15 cellular contexts compared by ENCODE assay signal in the genomic region with DNA sequence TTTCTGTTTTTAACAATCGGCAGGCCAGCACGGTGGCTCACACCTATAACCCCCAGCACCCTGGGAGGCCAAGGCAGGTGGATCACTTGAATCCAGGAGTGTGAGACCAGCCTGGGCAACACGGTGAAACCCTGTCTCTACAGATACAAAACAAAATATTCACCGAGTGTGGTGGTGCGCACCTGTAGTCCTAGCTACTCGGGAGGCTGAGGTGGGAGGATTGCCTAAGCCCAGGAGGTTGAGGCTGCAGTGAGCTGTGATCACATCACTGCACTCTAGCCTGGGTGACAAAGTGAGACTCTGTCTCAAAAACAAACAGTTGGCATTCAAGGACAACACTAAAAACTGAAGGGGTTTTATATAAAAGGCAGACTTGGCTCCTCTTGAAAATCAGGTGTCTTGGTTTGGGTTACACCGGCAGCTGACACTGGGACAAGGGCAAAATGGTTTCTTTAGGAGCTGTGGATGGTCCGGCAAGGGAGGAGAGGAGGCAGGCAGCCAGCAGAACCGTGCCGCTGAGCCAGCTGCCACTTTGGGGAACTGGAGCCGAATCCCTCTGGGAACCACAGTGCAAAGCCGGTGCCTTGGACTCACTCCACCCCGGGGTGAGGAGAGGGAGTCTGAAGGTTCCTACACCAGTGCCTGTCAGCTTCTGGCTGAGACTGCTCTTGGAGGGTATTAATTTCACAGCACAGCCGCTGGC. TPM values are rescaled to one million over a fixed set of nuclear protein-coding genes. Genes with fewer than 3 reads are reported as not detected.
DNase-seq lines count a peak whose midpoint lies in the region; ATAC-seq and TF ChIP-seq lines count a peak whose summit lies in the region.
"Had no signal": no experiment of that assay in that cellular context is flagged by ENCODE, and none has a peak within 500 bp of the region (broad histone marks: within the 10 kb centered on the region; RNA-seq: fewer than 3 reads in every experiment).

No MANE protein-coding gene starts in this region.

- peaks cover 35% of the 10 kb centered on the region for H3K4me1 Mint-ChIP-seq in Caco-2 (ENCODE audit: low read depth, unreplicated experiment)

- in situ Hi-C loops in Panc1 (cut with HindIII; ENCODE audit: low pct_unique_long_range_greater_than_20kb, low sequenced_read_pairs) = no loop called here

- peak; percentile 31 for ATAC-seq in Panc1
- peak; percentile 28 to 58 (median 53) for ATAC-seq in heart right ventricle
- ATAC-seq in sciatic nerve = peak; percentile 14
- no peak for ATAC-seq in GM18858 (IDR thresholded peaks at IDR 0.05; ENCODE audit: unreplicated experiment)
- ATAC-seq in GM21528 (IDR thresholded peaks at IDR 0.05; ENCODE audit: low FRiP score, unreplicated experiment) = no peak
- no peak for ATAC-seq in HG03442 (IDR thresholded peaks at IDR 0.05; ENCODE audit: unreplicated experiment)
- ATAC-seq: natural killer cell had no signal

- no peaks in the 10 kb centered on the region for H3K9me3 ChIP-seq in Caco-2
- no peaks in the 10 kb centered on the region for H3K9me3 ChIP-seq in Panc1 (ENCODE audit: control insufficient read depth, insufficient read depth, low read depth, low read length)
- H3K9me3 ChIP-seq in heart right ventricle = no peaks in the 10 kb centered on the region

- no peak overlapping the region for H3K4me3 Mint-ChIP-seq in Caco-2 (ENCODE audit: unreplicated experiment)
- H3K4me3 Mint-ChIP-seq: natural killer cell had no signal

- DNase-seq in Caco-2 = no peak
- no peak for DNase-seq in Panc1 (ENCODE audit: low read depth, low spot score)
- DNase-seq in heart right ventricle = peak; percentile 31 to 74
- no peak for DNase-seq in sciatic nerve (ENCODE audit: low spot score)
- no peak for DNase-seq in DMS79 treated with DMSO at 0.1 percent for 48 hours (lab: John Stamatoyannopoulos, UW)
- DNase-seq: activated CD4-positive, alpha-beta T cell treated with anti-CD3 and anti-CD28 coated beads, Interleukin-2, amount 50 U/mL, for 4 hours; H7; natural killer cell; NCI-H1930 had no signal

- intact Hi-C loops in Caco-2 (cut with micrococcal nuclease; ENCODE audit: unreplicated experiment) = loop anchor here (2.0 kb wide), 1 partner anchor 32 kb away; no protein-coding TSS in a partner anchor
- intact Hi-C loops in Panc1 (cut with micrococcal nuclease; ENCODE audit: unreplicated experiment) = no loop called here
- intact Hi-C loops in heart right ventricle (cut with DNase I) = loop anchor here in 1 of 10 donors (5.0 kb wide), 1 partner anchor 39 kb away; no protein-coding TSS in a partner anchor
- intact Hi-C loops in sciatic nerve (cut with DNase I) = no loop called here

- peaks cover 9% of the 10 kb centered on the region for H3K9me3 Mint-ChIP-seq in Caco-2 (ENCODE audit: unreplicated experiment)
- H3K9me3 Mint-ChIP-seq: natural killer cell had no signal

- H3K27me3 ChIP-seq in Caco-2 (replicated peaks; ENCODE audit: control insufficient read depth, insufficient read depth, low read length) (no peaks in the 10 kb centered on the region), Panc1 (ENCODE audit: control insufficient read depth, insufficient read depth, low read length) (no peaks in the 10 kb centered on the region), heart right ventricle (no peaks in the 10 kb centered on the region)
- H3K27me3 ChIP-seq: brain microvascular endothelial cell had no signal

- H3K27ac Mint-ChIP-seq in Caco-2 (ENCODE audit: unreplicated experiment) = peak overlapping the region; percentile 34
- H3K27ac Mint-ChIP-seq: natural killer cell had no signal

- CTCF ChIA-PET in Caco-2 (lab: Charles Lee) = no interaction called here
- CTCF ChIA-PET in Panc1 (lab: Charles Lee) = interaction anchor here (1.0 kb wide), 1 partner anchor 32 kb away, joined by 3 read pairs; no protein-coding TSS in a partner anchor

- H3K27ac ChIP-seq in Panc1 (ENCODE audit: low read length) (no peak overlapping the region), heart right ventricle (peak overlapping the region; percentile 56 to 84 (median 78))
- H3K27ac ChIP-seq: brain microvascular endothelial cell, HL-60, SK-N-MC had no signal

- peaks cover 9% of the 10 kb centered on the region for H3K36me3 Mint-ChIP-seq in Caco-2 (ENCODE audit: insufficient read depth, unreplicated experiment)
- H3K36me3 Mint-ChIP-seq: natural killer cell had no signal

- POLR2A ChIA-PET in Caco-2 (lab: Charles Lee) = no interaction called here
- POLR2A ChIA-PET in Panc1 (lab: Charles Lee) = no interaction called here

- no peaks in the 10 kb centered on the region for H3K27me3 Mint-ChIP-seq in Caco-2 (ENCODE audit: insufficient read depth, unreplicated experiment)

- BruUV-seq in Caco-2 (replicated peaks; lab: Mats Ljungman, UMichigan) = no TSS peak
- BruUV-seq in Panc1 (replicated peaks; lab: Mats Ljungman, UMichigan) = no TSS peak

- H3K4me3 ChIP-seq in Caco-2 (ENCODE audit: low read depth, low read length) (no peak overlapping the region), Panc1 (ENCODE audit: low read depth in 2 of 2, low read length in 2 of 2) (no peak overlapping the region), heart right ventricle (no peak overlapping the region)
- H3K4me3 ChIP-seq: SK-N-MC had no signal

- TF ChIP-seq CTCF in Caco-2 (IDR thresholded peaks at IDR 0.05; ENCODE audit: insufficient read depth in 1 of 2, low read depth in 1 of 2, low read length in 1 of 2, severe bottlenecking in 1 of 2, unreplicated experiment in 1 of 2) = no peak
- TF ChIP-seq CTCF in Panc1 (IDR thresholded peaks at IDR 0.05) = no peak
- no peak for TF ChIP-seq CTCF in heart right ventricle (IDR thresholded peaks at IDR 0.05)

- peaks cover 30% of the 10 kb centered on the region for H3K4me1 ChIP-seq in Caco-2
- H3K4me1 ChIP-seq in Panc1 (ENCODE audit: control insufficient read depth, insufficient read depth, low read length) = 0 out of 2 replicates have a peak, but pooled peaks cover 10% of the 10 kb centered on the region
- peaks cover 31 to 76% (median 49%) of the 10 kb centered on the region in 9 donors for H3K4me1 ChIP-seq in heart right ventricle

- no peaks in the 10 kb centered on the region for H3K36me3 ChIP-seq in Caco-2 (ENCODE audit: control insufficient read depth, insufficient read depth, low read length)
- H3K36me3 ChIP-seq in Panc1 (ENCODE audit: control insufficient read depth, insufficient read depth, low read length) = no peaks in the 10 kb centered on the region
- peaks cover 0 to 5% (median 0%) of the 10 kb centered on the region in 9 donors for H3K36me3 ChIP-seq in heart right ventricle
- H3K36me3 ChIP-seq: brain microvascular endothelial cell had no signal

- 55 to 61% methylated on average over 14 of the region's 14 CpGs for WGBS in heart right ventricle, 2 donors

RNA-seq across cellular contexts. Expression of a gene that starts 52.6 kb away (rescaled TPM):
- total RNA-seq in Caco-2 (2022) = 40.9 and 46.0 TPM in 2 replicates
- total RNA-seq in Panc1 (2021; ENCODE audit: unreplicated experiment) = 44.6 TPM
- 27.9 TPM for polyA plus RNA-seq in Panc1 (2012; ENCODE audit: insufficient read length)
- 10 to 100 TPM; 14.5 to 28.7 (median 21.3) TPM for total RNA-seq in heart right ventricle
- 10 to 100 TPM in 1 of 2 donors, 1 to 10 TPM in 1; 6.3 to 12.0 TPM for polyA plus RNA-seq in heart right ventricle
- 36.5 TPM for total RNA-seq in sciatic nerve
- total RNA-seq: natural killer cell had no signal

Comparison
In these comparisons a context has a peak if more than half of its experiments do, and no peak if none do; other contexts are left out.
1. DNase-seq: peak in heart right ventricle (2 of 2); none in Caco-2 (0 of 2), Panc1 (single experiment), sciatic nerve (single experiment) and DMS79 treated with DMSO at 0.1 percent for 48 hours (single experiment).
2. ATAC-seq: peak in Panc1 (single experiment), heart right ventricle (8 of 8) and sciatic nerve (single experiment); none in GM18858 (single experiment), GM21528 (single experiment) and HG03442 (single experiment).